8 cellular contexts compared by ENCODE assay signal in genomic region chr6:99588618-99589289, GRCh38. TPM values are rescaled to one million over a fixed set of nuclear protein-coding genes. Genes with fewer than 3 reads are reported as not detected.
A peak's percentile ranks its signal among the peaks of the same experiment; 100 is the strongest.
DNase-seq lines count a peak whose midpoint lies in the region; ATAC-seq, FAIRE-seq and TF ChIP-seq lines count a peak whose summit lies in the region.

No MANE protein-coding gene starts in this region.

- no peaks in the 10 kb centered on the region for H3K36me3 ChIP-seq in GM12878 (ENCODE audit: control insufficient read depth in 2 of 2, insufficient read depth in 2 of 2, low read length in 1 of 2)

- no peaks in the 10 kb centered on the region for H3K79me2 ChIP-seq in GM12878 (ENCODE audit: control insufficient read depth, insufficient read depth, low read length)

- BruUV-seq in GM12878 (replicated peaks; lab: Mats Ljungman, UMichigan) = no TSS peak

- H4K20me1 ChIP-seq in GM12878 (ENCODE audit: control insufficient read depth, insufficient read depth) = no peaks in the 10 kb centered on the region

- peak; percentile 62 for FAIRE-seq in GM12878 (lab: Jason Lieb, UNC)

- 2% methylated on average over 52 of the region's 52 CpGs for WGBS in GM12878 (ENCODE audit: insufficient coverage, insufficient replicate concordance, low lambda C conversion rate, missing lambda C conversion rate)

- peak overlapping the region; percentile 98 for H3K4me2 ChIP-seq in GM12878 (ENCODE audit: control insufficient read depth, insufficient read depth)

- H3K27ac ChIP-seq in GM12878 (ENCODE audit: control insufficient read depth, insufficient read depth) = no peak overlapping the region
- no peak overlapping the region for H3K27ac ChIP-seq in skin epidermis

- H3K4me1 ChIP-seq in GM12878 (ENCODE audit: control insufficient read depth, insufficient read depth, low read length) = no peaks in the 10 kb centered on the region

- H3K27me3 ChIP-seq in GM12878 (replicated peaks in 1 of 2; ENCODE audit: control insufficient read depth in 2 of 2, insufficient read depth in 2 of 2, low read length in 1 of 2) = peaks cover 12 to 16% of the 10 kb centered on the region in 2 experiments

- H3K4me3 ChIP-seq in GM12875 (ENCODE audit: low read depth, low read length) (peak overlapping the region; percentile 48), GM12878 (peak overlapping the region; percentile 74), iPS-18c (ENCODE audit: insufficient read depth, low read depth, low read length) (peak overlapping the region; percentile 55), skin epidermis (peak overlapping the region; percentile 30 to 52 (median 38))

- intact Hi-C loops in GM12878 (cut with micrococcal nuclease; ENCODE audit: unreplicated experiment) = loop anchor here (1.0 kb wide), 1 partner anchor 158 kb away; no protein-coding TSS in a partner anchor

- POLR2A ChIA-PET in GM12878 (lab: Charles Lee) = interaction anchor here (0.6 kb wide), 1 partner anchor 30 kb away, joined by 5 read pairs; no protein-coding TSS in a partner anchor

- SMC1A ChIA-PET in GM12878 (lab: Charles Lee; ENCODE audit: uncharacterized antibody, unreplicated experiment) = interaction anchor here (0.5 to 2.4 kb wide), 10 partner anchors 21 to 258 kb away, joined by 3 to 12 read pairs (median 4); partner anchors contain the start of gene CCNC

- RAD21 ChIA-PET in GM12878 (lab: Charles Lee; ENCODE audit: unreplicated experiment) = interaction anchor here (0.6 to 3.9 kb wide), 9 partner anchors 8 to 948 kb away, joined by 3 to 34 read pairs (median 3); partner anchors contain the start of gene CCNC

- H2AFZ ChIP-seq in GM12878 (ENCODE audit: control insufficient read depth, low read depth, low read length) = peak overlapping the region; percentile 53

- peak; percentile 85 for TF ChIP-seq RAD21 in GM12878 (IDR thresholded peaks at IDR 0.05; ENCODE audit: insufficient read depth, low read depth, low read length)

- DNase-seq in NCI-H1092 (lab: John Stamatoyannopoulos, UW) (peak; percentile 81), T follicular helper cell (ENCODE audit: low read depth) (peak; percentile 42), GM12878 (ENCODE audit: low read depth, low spot score) (no peak), GDM1 (lab: John Stamatoyannopoulos, UW) (no peak)

- TF ChIP-seq CTCF in GM12875 (IDR thresholded peaks at IDR 0.05; ENCODE audit: borderline replicate concordance, insufficient read depth, low read depth, low read length) (peak; percentile 73), GM12878 (IDR thresholded peaks at IDR 0.05 in 2 of 3, conservative IDR thresholded peaks at IDR 0.05 in 1 of 3; ENCODE audit: control insufficient read depth in 2 of 3, extremely low read depth in 1 of 3, insufficient read depth in 1 of 3, low read depth in 3 of 3, low read length in 3 of 3) (peak; percentile 67 to 78 (median 74); a peak in 5 of 6 replicates)

- CTCF ChIA-PET in GM12878 (lab: Yijun Ruan, JAX) = interaction anchor here (0.6 to 2.5 kb wide), 16 partner anchors 8 to 234 kb away, joined by 3 to 34 read pairs (median 4); no protein-coding TSS in a partner anchor

- peak; percentile 96 for ATAC-seq in HG02610 (IDR thresholded peaks at IDR 0.05; ENCODE audit: unreplicated experiment)
- peak; percentile 94 for ATAC-seq in GM12878

- peak overlapping the region; percentile 50; the same call in 1 of the 2 replicates for H3K9ac ChIP-seq in GM12878 (ENCODE audit: control insufficient read depth, insufficient read depth, low read length)

- in situ Hi-C loops in GM12878 (cut with MboI) = no loop called here

- TF ChIP-seq EP300 in GM12878 (IDR thresholded peaks at IDR 0.05; ENCODE audit: borderline replicate concordance in 1 of 2, control insufficient read depth in 1 of 2, low read depth in 2 of 2, low read length in 2 of 2) = no peak

- TF ChIP-seq POLR2A in GM12878 (IDR thresholded peaks at IDR 0.05; ENCODE audit: low read depth, low read length) = no peak

- H3K9me3 ChIP-seq in GM12878 (replicated peaks; ENCODE audit: control insufficient read depth, insufficient read depth, low read length) (no peaks in the 10 kb centered on the region), iPS-18c (ENCODE audit: control insufficient read depth, insufficient read depth, low read length) (no peaks in the 10 kb centered on the region)

TF ChIP-seq in GM12878, 131 proteins besides CTCF, POLR2A, EP300 and RAD21:
- TF ChIP-seq SMC3 (IDR thresholded peaks at IDR 0.05; ENCODE audit: borderline replicate concordance, low read length) = peak; percentile 68
- no peak for TF ChIP-seq TBL1XR1 (IDR thresholded peaks at IDR 0.05; ENCODE audit: low read depth, low read length)
- peak; percentile 23; the same call in 1 of the 2 replicates for TF ChIP-seq YY1 (IDR thresholded peaks at IDR 0.05; ENCODE audit: low read depth, low read length)
- TF ChIP-seq PAX5 (IDR thresholded peaks at IDR 0.05; ENCODE audit: borderline replicate concordance, low read depth, low read length) = 0 out of 2 replicates have a peak, but pooled peaks have one; percentile 16

RNA-seq across cellular contexts. Expression of gene PRDM13, which starts 17.9 kb away (rescaled TPM):
- total RNA-seq in GM12878 (2013; cell fraction: nucleolus; rRNA removed) = not detected in 2 replicates
- 0.11 TPM in 1 of 2 replicates, not detected in the other for total RNA-seq in GM12878 (2014; rRNA removed)
- 0.05 TPM in 1 of 2 replicates, not detected in the other for total RNA-seq in GM12878 (2014; rRNA removed; fragmentation: Illumina TruSeq; extraction: Trizol)
- 0.15 TPM in 1 of 2 replicates, not detected in the other for total RNA-seq in GM12878 (2021)
- polyA plus RNA-seq in GM12878 (2011; ENCODE audit: low read depth) = not detected
- not detected in 2 replicates for polyA plus RNA-seq in GM12878 (2011; rRNA removed)
- not detected in 2 replicates for polyA plus RNA-seq in GM12878 (2011; cell fraction: cytosol; rRNA removed)
- polyA plus RNA-seq in GM12878 (2011; cell fraction: nucleus; rRNA removed) = not detected in 2 replicates
- 0.06 and 0.08 TPM in 2 replicates for polyA plus RNA-seq in GM12878 (2012)
- polyA plus RNA-seq in GM12878 (2014; fragmentation: Illumina TruSeq; extraction: Trizol) = not detected in 2 replicates
- polyA plus RNA-seq in GM12878 (2014; fragmentation: Nextera tagmentation; extraction: Ambion mirVana) = under 1 TPM in 1 of 2 experiments, not detected in 1; 0.02 TPM
- 0.03 TPM in 2 replicates for polyA plus RNA-seq in GM12878 (2014; rRNA removed)
- under 1 TPM in 1 of 2 experiments, not detected in 1; 0.04 TPM for polyA plus RNA-seq in GM12878 (2016; fragmentation: Nextera tagmentation; extraction: Ambion mirVana)
- polyA minus RNA-seq in GM12878 (2011; rRNA and poly(A)+ RNA removed) = not detected in 2 replicates
- polyA minus RNA-seq in GM12878 (2011; cell fraction: cytosol; rRNA and poly(A)+ RNA removed) = not detected in 2 replicates
- polyA minus RNA-seq in GM12878 (2011; cell fraction: nucleus; rRNA and poly(A)+ RNA removed) = not detected in 2 replicates

RNA-seq across cellular contexts. Expression of gene CCNC, which starts 20.3 kb away (rescaled TPM):
- total RNA-seq in GM12878 (2013; cell fraction: nucleolus; rRNA removed) = 70.9 and 102 TPM in 2 replicates
- total RNA-seq in GM12878 (2014; rRNA removed) (85.1 and 104 TPM in 2 replicates), GM12878 (2014; rRNA removed; fragmentation: Illumina TruSeq; extraction: Trizol) (105 and 111 TPM in 2 replicates), GM12878 (2021) (64.9 and 68.5 TPM in 2 replicates)
- 26.4 TPM for polyA plus RNA-seq in GM12878 (2011; ENCODE audit: low read depth)
- polyA plus RNA-seq in GM12878 (2011; rRNA removed) (99.7 and 145 TPM in 2 replicates), GM12878 (2014; fragmentation: Illumina TruSeq; extraction: Trizol) (99.1 and 114 TPM in 2 replicates), GM12878 (2014; fragmentation: Nextera tagmentation; extraction: Ambion mirVana) (100 to 1,000 TPM in 1 of 2 experiments, 10 to 100 TPM in 1; 82.3 to 168 TPM), GM12878 (2014; rRNA removed) (50.3 and 68.5 TPM in 2 replicates), GM12878 (2016; fragmentation: Nextera tagmentation; extraction: Ambion mirVana) (100 to 1,000 TPM; 135 to 146 TPM)
- polyA plus RNA-seq in GM12878 (2011; cell fraction: cytosol; rRNA removed) = 30.6 and 38.7 TPM in 2 replicates
- polyA plus RNA-seq in GM12878 (2011; cell fraction: nucleus; rRNA removed) = 47.7 and 68.5 TPM in 2 replicates
- polyA plus RNA-seq in GM12878 (2012) = 49.9 and 55.5 TPM in 2 replicates
- 56.4 and 124 TPM in 2 replicates for polyA minus RNA-seq in GM12878 (2011; rRNA and poly(A)+ RNA removed)
- 25.5 and 32.1 TPM in 2 replicates for polyA minus RNA-seq in GM12878 (2011; cell fraction: cytosol; rRNA and poly(A)+ RNA removed)
- 22.5 and 30.3 TPM in 2 replicates for polyA minus RNA-seq in GM12878 (2011; cell fraction: nucleus; rRNA and poly(A)+ RNA removed)

Comparison
In these comparisons a context has a peak if more than half of its experiments do, and no peak if none do; other contexts are left out.
1. DNase-seq: peak in NCI-H1092 (single experiment) and T follicular helper cell (single experiment); none in GM12878 (single experiment) and GDM1 (single experiment).
2. Peak in every context shown above with its lines, with median percentiles within 50 percentile points of each other: H3K4me3 ChIP-seq.